21 cellular contexts compared by ENCODE assay signal in genomic region chr11:127624455-127624854, GRCh38.
DNase-seq lines count a peak whose midpoint lies in the region; ATAC-seq and TF ChIP-seq lines count a peak whose summit lies in the region.
"Had no signal": no experiment of that assay in that cellular context is flagged by ENCODE, and none has a peak within 500 bp of the region (broad histone marks: within the 10 kb centered on the region; RNA-seq: fewer than 3 reads in every experiment).

No MANE protein-coding gene starts in this region.

- H3K4me1 Mint-ChIP-seq in mesothelial cell of epicardium (peaks cover 37% of the 10 kb centered on the region), endothelial cell (ENCODE audit: unreplicated experiment) (no peaks in the 10 kb centered on the region), T-helper 17 cell (peaks cover 3% of the 10 kb centered on the region)
- H3K4me1 Mint-ChIP-seq: central memory CD8-positive, alpha-beta T cell; stimulated activated memory B cell treated with anti-CD40 and anti-IgM and Interleukin-4, amounts not matched to agents 10 μg/mL and 1 μg/mL and 100 μg/mL, for 72 hours had no signal

- H3K36me3 Mint-ChIP-seq in mesothelial cell of epicardium (no peaks in the 10 kb centered on the region), endothelial cell (ENCODE audit: low read depth, unreplicated experiment) (no peaks in the 10 kb centered on the region), T-helper 17 cell (ENCODE audit: low read depth) (no peaks in the 10 kb centered on the region)
- H3K36me3 Mint-ChIP-seq: CD8-positive, alpha-beta T cell; stimulated activated memory B cell treated with anti-CD40 and anti-IgM and Interleukin-4, amounts not matched to agents 10 μg/mL and 1 μg/mL and 100 μg/mL, for 72 hours had no signal

- WGBS in right cardiac atrium = 39% methylated on average over 10 of the region's 10 CpGs

- H3K27ac ChIP-seq in right cardiac atrium (ENCODE audit: low read length) = no peak overlapping the region
- H3K27ac ChIP-seq: KMS-11, sigmoid colon, VCaP had no signal

- no peaks in the 10 kb centered on the region for H3K4me1 ChIP-seq in right cardiac atrium (ENCODE audit: control insufficient read depth, insufficient read depth, low read length)

- H3K9me3 Mint-ChIP-seq in mesothelial cell of epicardium (peaks cover 5% of the 10 kb centered on the region), endothelial cell (ENCODE audit: unreplicated experiment) (no peaks in the 10 kb centered on the region)
- H3K9me3 Mint-ChIP-seq: CD8-positive, alpha-beta T cell; stimulated activated memory B cell treated with anti-CD40 and anti-IgM and Interleukin-4, amounts not matched to agents 10 μg/mL and 1 μg/mL and 100 μg/mL, for 72 hours had no signal

- no peak overlapping the region for H3K4me3 ChIP-seq in right cardiac atrium (ENCODE audit: low read length)
- H3K4me3 ChIP-seq: sigmoid colon had no signal

- H3K9me3 ChIP-seq in right cardiac atrium (ENCODE audit: control insufficient read depth, low read length) = no peaks in the 10 kb centered on the region
- H3K9me3 ChIP-seq in T-helper 17 cell (ENCODE audit: control insufficient read depth, low read length, poor library complexity, severe bottlenecking) = no peaks in the 10 kb centered on the region
- H3K9me3 ChIP-seq: sigmoid colon had no signal

- H3K27me3 Mint-ChIP-seq in mesothelial cell of epicardium (ENCODE audit: low read depth) = no peaks in the 10 kb centered on the region
- no peaks in the 10 kb centered on the region for H3K27me3 Mint-ChIP-seq in endothelial cell (ENCODE audit: unreplicated experiment)
- H3K27me3 Mint-ChIP-seq in T-helper 17 cell = no peaks in the 10 kb centered on the region
- H3K27me3 Mint-ChIP-seq: central memory CD8-positive, alpha-beta T cell; stimulated activated memory B cell treated with anti-CD40 and anti-IgM and Interleukin-4, amounts not matched to agents 10 μg/mL and 1 μg/mL and 100 μg/mL, for 72 hours had no signal

- H3K4me3 Mint-ChIP-seq in mesothelial cell of epicardium (no peak overlapping the region), endothelial cell (ENCODE audit: unreplicated experiment) (no peak overlapping the region), T-helper 17 cell (no peak overlapping the region)
- H3K4me3 Mint-ChIP-seq: CD8-positive, alpha-beta T cell; central memory CD8-positive, alpha-beta T cell; stimulated activated memory B cell treated with anti-CD40 and anti-IgM and Interleukin-4, amounts not matched to agents 10 μg/mL and 1 μg/mL and 100 μg/mL, for 72 hours had no signal

- peak overlapping the region; percentile 11 for H3K27ac Mint-ChIP-seq in mesothelial cell of epicardium
- H3K27ac Mint-ChIP-seq in endothelial cell (ENCODE audit: unreplicated experiment) = no peak overlapping the region
- H3K27ac Mint-ChIP-seq in T-helper 17 cell = no peak overlapping the region
- H3K27ac Mint-ChIP-seq: CD8-positive, alpha-beta T cell; stimulated activated memory B cell treated with anti-CD40 and anti-IgM and Interleukin-4, amounts not matched to agents 10 μg/mL and 1 μg/mL and 100 μg/mL, for 72 hours had no signal

- peak; percentile 34 to 75 (median 65) for DNase-seq in right cardiac atrium
- no peak for DNase-seq in Right ventricle myocardium inferior (ENCODE audit: missing footprints)
- peak; percentile 34 for DNase-seq in RPMI8226
- DNase-seq in mesothelial cell of epicardium (ENCODE audit: low spot score in 2 of 2, unreplicated experiment in 2 of 2) = peak; percentile 21 to 39
- no peak for DNase-seq in NK-92 treated with Interleukin-12 subunit alpha and Interleukin-12 subunit beta, amount 100 ng/mL, for 24 hours (lab: John Stamatoyannopoulos, UW)
- DNase-seq in endothelial cell (ENCODE audit: low spot score) = no peak
- no peak for DNase-seq in T-helper 17 cell
- DNase-seq: activated CD4-positive, alpha-beta T cell treated with anti-CD3 and anti-CD28 coated beads, Interleukin-2, amount 50 U/mL, for 48 hours; activated naive CD4-positive, alpha-beta T cell; activated T-cell treated with anti-CD3 and anti-CD28 coated beads for 4 hours; CD8-positive, alpha-beta T cell; EL; NCI-H1417; SIG-M5; sigmoid colon had no signal

- ATAC-seq in right cardiac atrium (no peak), Right ventricle myocardium inferior (no peak), T-helper 17 cell (no peak), GM21526 (IDR thresholded peaks at IDR 0.05; ENCODE audit: low FRiP score, unreplicated experiment) (no peak)
- ATAC-seq: CD8-positive, alpha-beta T cell; esophagus mucosa; stimulated activated memory B cell treated with anti-CD40 and anti-IgM and Interleukin-4, amounts not matched to agents 10 μg/mL and 1 μg/mL and 100 μg/mL, for 72 hours had no signal

- TF ChIP-seq CTCF in mesothelial cell of epicardium (IDR thresholded peaks at IDR 0.05; ENCODE audit: unreplicated experiment) (no peak), endothelial cell (IDR thresholded peaks at IDR 0.05; ENCODE audit: unreplicated experiment) (no peak)

- H3K27me3 ChIP-seq in right cardiac atrium (ENCODE audit: control insufficient read depth, insufficient read depth) = no peaks in the 10 kb centered on the region
- H3K27me3 ChIP-seq: sigmoid colon had no signal

- intact Hi-C loops in right cardiac atrium (cut with DNase I) (no loop called here), Right ventricle myocardium inferior (cut with DNase I) (no loop called here)

Comparison
In these comparisons a context has a peak if more than half of its experiments do, and no peak if none do; other contexts are left out.
1. DNase-seq: peak in right cardiac atrium (3 of 3), RPMI8226 (single experiment) and mesothelial cell of epicardium (2 of 2); none in Right ventricle myocardium inferior (single experiment), NK-92 treated with Interleukin-12 subunit alpha and Interleukin-12 subunit beta, amount 100 ng/mL, for 24 hours (single experiment), endothelial cell (single experiment) and T-helper 17 cell (0 of 3).